Comparison of ENCODE assay signal across 8 cellular contexts in genomic region chr10:18627452-18628018, GRCh38. TPM values are rescaled to one million over a fixed set of nuclear protein-coding genes. Genes with fewer than 3 reads are reported as not detected.
DNase-seq lines count a peak whose midpoint lies in the region; ATAC-seq and TF ChIP-seq lines count a peak whose summit lies in the region.
"Not testable (repeated sequence)": the region's sequence is repeated elsewhere in the genome, so short reads cannot be mapped to it uniquely, and the experiment has no call there.

No MANE protein-coding gene starts in this region.

- DNase-seq in CD1c-positive myeloid dendritic cell (ENCODE audit: extremely low spot score): peak; percentile 11
- DNase-seq in activated CD8-positive, alpha-beta T cell treated with anti-CD3 and anti-CD28 coated beads for 36 hours: peak; percentile 90
- peak; percentile 74 for DNase-seq in MCF 10A (ENCODE audit: unreplicated experiment)
- peak; percentile 88 for DNase-seq in left ventricle myocardium superior
- peak in 37 of 56 donors; percentile 3 to 69 (median 26) for DNase-seq in nucleus accumbens (lab: John Stamatoyannopoulos, UW)
- DNase-seq in stimulated activated CD8-positive, alpha-beta memory T cell treated with anti-CD3 and anti-CD28 coated beads, Interleukin-2, amount 100 ng/mL, for 1 hour (ENCODE audit: low read depth in 2 of 2): peak; percentile 40 to 56

- CTCF ChIA-PET in activated CD8-positive, alpha-beta T cell treated with anti-CD3 and anti-CD28 coated beads for 36 hours (lab: Charles Lee): not testable (repeated sequence)
- CTCF ChIA-PET in MCF 10A (lab: Yijun Ruan, JAX): interaction anchor here (1.3 kb wide), 1 partner anchor 14 kb away, joined by 3 read pairs; no protein-coding TSS in a partner anchor

- POLR2A ChIA-PET in activated CD8-positive, alpha-beta T cell treated with anti-CD3 and anti-CD28 coated beads for 36 hours (lab: Charles Lee): not testable (repeated sequence)
- POLR2A ChIA-PET in MCF 10A (lab: Yijun Ruan, JAX): interaction anchor here (0.6 to 2.2 kb wide), 13 partner anchors 9 to 732 kb away, joined by 3 to 19 read pairs (median 5); partner anchors contain the start of genes ARL5B and NSUN6

- not testable (repeated sequence) for H3K9me3 ChIP-seq in OCI-LY3 (ENCODE audit: insufficient read depth, low read length)

- ATAC-seq in activated CD8-positive, alpha-beta T cell treated with anti-CD3 and anti-CD28 coated beads for 36 hours; left ventricle myocardium superior: not testable (repeated sequence)

- peak overlapping the region; percentile 35; the same call in 1 of the 2 replicates for H3K9ac ChIP-seq in OCI-LY3 (ENCODE audit: low read length)

- H2AFZ ChIP-seq in OCI-LY3 (ENCODE audit: low read depth, low read length): not testable (repeated sequence)

- H3K79me2 ChIP-seq in OCI-LY3 (ENCODE audit: low read length): not testable (repeated sequence)

- not testable (repeated sequence) for H3K9me3 Mint-ChIP-seq in activated CD8-positive, alpha-beta T cell treated with anti-CD3 and anti-CD28 coated beads for 36 hours; MCF 10A (ENCODE audit: unreplicated experiment)

- not testable (repeated sequence) for TF ChIP-seq CTCF in OCI-LY3 (IDR thresholded peaks at IDR 0.05; ENCODE audit: low read depth, low read length); activated CD8-positive, alpha-beta T cell treated with anti-CD3 and anti-CD28 coated beads for 36 hours (IDR thresholded peaks at IDR 0.05); MCF 10A (IDR thresholded peaks at IDR 0.05; ENCODE audit: unreplicated experiment)

- not testable (repeated sequence) for H3K27me3 Mint-ChIP-seq in activated CD8-positive, alpha-beta T cell treated with anti-CD3 and anti-CD28 coated beads for 36 hours; MCF 10A (ENCODE audit: insufficient read depth, unreplicated experiment)

- H3K36me3 Mint-ChIP-seq in activated CD8-positive, alpha-beta T cell treated with anti-CD3 and anti-CD28 coated beads for 36 hours (ENCODE audit: low read depth): peaks cover 21% of the 10 kb centered on the region
- H3K36me3 Mint-ChIP-seq in MCF 10A (ENCODE audit: insufficient read depth, unreplicated experiment): not testable (repeated sequence)

- peak overlapping the region; percentile 55 for H3K4me2 ChIP-seq in OCI-LY3 (ENCODE audit: low read length)

- not testable (repeated sequence) for H4K20me1 ChIP-seq in OCI-LY3 (ENCODE audit: insufficient read depth, low read length)

- peak overlapping the region; percentile 77 for H3K27ac Mint-ChIP-seq in activated CD8-positive, alpha-beta T cell treated with anti-CD3 and anti-CD28 coated beads for 36 hours
- peak overlapping the region; percentile 90 for H3K27ac Mint-ChIP-seq in MCF 10A (ENCODE audit: low read depth, unreplicated experiment)

- H3K4me1 Mint-ChIP-seq in activated CD8-positive, alpha-beta T cell treated with anti-CD3 and anti-CD28 coated beads for 36 hours (ENCODE audit: low read depth): peaks cover 12% of the 10 kb centered on the region
- not testable (repeated sequence) for H3K4me1 Mint-ChIP-seq in MCF 10A (ENCODE audit: insufficient read depth, unreplicated experiment)

- H3K27me3 ChIP-seq in OCI-LY3 (ENCODE audit: low read depth, low read length): not testable (repeated sequence)

- not testable (repeated sequence) for H3K36me3 ChIP-seq in OCI-LY3 (replicated peaks; ENCODE audit: low read depth, low read length)

- H3K4me3 ChIP-seq in OCI-LY3 (ENCODE audit: low read length): peak overlapping the region; percentile 71

- intact Hi-C loops in activated CD8-positive, alpha-beta T cell treated with anti-CD3 and anti-CD28 coated beads for 36 hours (cut with micrococcal nuclease); MCF 10A (cut with micrococcal nuclease); left ventricle myocardium superior (cut with micrococcal nuclease): not testable (repeated sequence)

- TSS peak; percentile 78 for BruUV-seq in MCF 10A (replicated peaks; lab: Mats Ljungman, UMichigan)

- peak overlapping the region; percentile 71 for H3K4me3 Mint-ChIP-seq in activated CD8-positive, alpha-beta T cell treated with anti-CD3 and anti-CD28 coated beads for 36 hours
- peak overlapping the region; percentile 77 for H3K4me3 Mint-ChIP-seq in MCF 10A (ENCODE audit: unreplicated experiment)

- not testable (repeated sequence) for H3K4me1 ChIP-seq in OCI-LY3 (ENCODE audit: low read length)

- TF ChIP-seq RAD21 in Ishikawa (IDR thresholded peaks at IDR 0.05; ENCODE audit: low read depth): not testable (repeated sequence)

- H3K27ac ChIP-seq in OCI-LY3 (ENCODE audit: low read length): not testable (repeated sequence)

- TF ChIP-seq EP300 in Ishikawa (IDR thresholded peaks at IDR 0.05; ENCODE audit: borderline replicate concordance): not testable (repeated sequence)

TF ChIP-seq in Ishikawa, 13 proteins besides CTCF, POLR2A, EP300 and RAD21:
- TF ChIP-seq TAF1 (IDR thresholded peaks at IDR 0.05; ENCODE audit: low read depth) (peak; percentile 28; the same call in 1 of the 2 replicates), YY1 (IDR thresholded peaks at IDR 0.05; ENCODE audit: low read depth) (0 out of 2 replicates have a peak, but pooled peaks have one; percentile 56), MAX (IDR thresholded peaks at IDR 0.05) (0 out of 2 replicates have a peak, but pooled peaks have one; percentile 14), EGR1 (IDR thresholded peaks at IDR 0.05) (peak; percentile 45; the same call in 1 of the 2 replicates)

RNA-seq across cellular contexts. Expression of gene NSUN6, which starts 23.9 kb away (rescaled TPM):
- 10 to 100 TPM; 20.7 to 21.3 TPM for total RNA-seq in activated CD8-positive, alpha-beta T cell treated with anti-CD3 and anti-CD28 coated beads for 36 hours
- total RNA-seq in MCF 10A (2022): 16.0 and 16.2 TPM in 2 replicates
- 6.7 TPM for total RNA-seq in left ventricle myocardium superior

RNA-seq across cellular contexts. Expression of gene ARL5B, which starts 31.7 kb away (rescaled TPM):
- 10 to 100 TPM; 12.2 to 12.7 TPM for total RNA-seq in activated CD8-positive, alpha-beta T cell treated with anti-CD3 and anti-CD28 coated beads for 36 hours
- total RNA-seq in MCF 10A (2022) (22.0 and 23.1 TPM in 2 replicates), left ventricle myocardium superior (6.9 TPM)

Comparison
In these comparisons a context has a peak if more than half of its experiments do, and no peak if none do; other contexts are left out.
1. DNase-seq: peak in every context shown above with its lines; median percentile 90 in activated CD8-positive, alpha-beta T cell treated with anti-CD3 and anti-CD28 coated beads for 36 hours; 88 in left ventricle myocardium superior; 74 in MCF 10A; 48 in stimulated activated CD8-positive, alpha-beta memory T cell treated with anti-CD3 and anti-CD28 coated beads, Interleukin-2, amount 100 ng/mL, for 1 hour; 26 in nucleus accumbens; 11 in CD1c-positive myeloid dendritic cell.